Comparison of ENCODE assay signal across 8 cellular contexts in genomic region chr19:51887522-51888498, GRCh38. TPM values are rescaled to one million over a fixed set of nuclear protein-coding genes. Genes with fewer than 3 reads are reported as not detected.
DNase-seq lines count a peak whose midpoint lies in the region; ATAC-seq and TF ChIP-seq lines count a peak whose summit lies in the region.

ZNF577 (minus strand) TSS chr19:51887951; CDS start chr19:51880382, 7,569 bp downstream.

- no peaks in the 10 kb centered on the region for H3K4me1 ChIP-seq in right cardiac atrium (ENCODE audit: control insufficient read depth, insufficient read depth, low read length)
- H3K4me1 ChIP-seq in thoracic aorta (ENCODE audit: control insufficient read depth in 1 of 2, low read depth in 2 of 2), result peaks cover 0 to 7% of the 10 kb centered on the region in 2 donors

- H3K27me3 ChIP-seq in right cardiac atrium (ENCODE audit: control insufficient read depth, insufficient read depth), result no peaks in the 10 kb centered on the region
- no peaks in the 10 kb centered on the region for H3K27me3 ChIP-seq in thoracic aorta (replicated peaks; ENCODE audit: insufficient read depth)

- H3K27ac ChIP-seq in right cardiac atrium (ENCODE audit: low read length) (peak within 1 kb of the TSS; percentile 79), thoracic aorta (peak within 1 kb of the TSS; percentile 58 to 73)

- TF ChIP-seq CTCF in GM20000 (IDR thresholded peaks at IDR 0.05; ENCODE audit: extremely low read depth, missing control alignments) (no peak), thoracic aorta (IDR thresholded peaks at IDR 0.05) (no peak)

- H3K4me3 ChIP-seq in right cardiac atrium (ENCODE audit: low read length), result peak within 1 kb of the TSS; percentile 56
- peak within 1 kb of the TSS; percentile 89 for H3K4me3 ChIP-seq in thoracic aorta

- H3K36me3 ChIP-seq in thoracic aorta, result peaks cover 27% of the 10 kb centered on the region

- H3K9me3 ChIP-seq in right cardiac atrium (ENCODE audit: control insufficient read depth, low read length) (peaks cover 13% of the 10 kb centered on the region), thoracic aorta (peaks cover 39% of the 10 kb centered on the region)

- ATAC-seq in right cardiac atrium (peak; percentile 99), thoracic aorta (ENCODE audit: insufficient number of reproducible peaks, low FRiP score, low read depth) (peak; percentile 82)

- DNase-seq in GM20000 (ENCODE audit: low spot score), result peak; percentile 62
- peak; percentile 63 for DNase-seq in T-helper 9 cell
- DNase-seq in astrocyte of the hippocampus (ENCODE audit: low read depth, low spot score), result peak; percentile 97
- peak; percentile 92 to 97 (median 96) for DNase-seq in right cardiac atrium
- DNase-seq in pons (ENCODE audit: low spot score), result peak; percentile 70
- peak; percentile 63 for DNase-seq in thoracic aorta (ENCODE audit: low spot score)
- no peak for DNase-seq in NOMO-1 treated with dmso at 0.1 percent for 144 hours (lab: John Stamatoyannopoulos, UW; ENCODE audit: unreplicated experiment)
- no peak for DNase-seq in NCI-H1694 (lab: John Stamatoyannopoulos, UW)

- 4% methylated on average over 56 of the region's 56 CpGs for WGBS in right cardiac atrium

- intact Hi-C loops in right cardiac atrium (cut with DNase I), result no loop called here

RNA-seq across cellular contexts. Expression of gene ZNF577, which starts in this region (rescaled TPM):
- total RNA-seq in right cardiac atrium, result 10 to 100 TPM in 3 of 4 donors, 1 to 10 TPM in 1; 8.4 to 14.2 (median 10.5) TPM
- 9.3 TPM for polyA plus RNA-seq in right cardiac atrium
- total RNA-seq in thoracic aorta, result 10 to 100 TPM; 14.5 to 30.4 TPM

Comparison
In these comparisons a context has a peak if more than half of its experiments do, and no peak if none do; other contexts are left out.
1. DNase-seq: peak in GM20000 (single experiment), T-helper 9 cell (single experiment), astrocyte of the hippocampus (single experiment), right cardiac atrium (3 of 3), pons (single experiment) and thoracic aorta (single experiment); none in NOMO-1 treated with dmso at 0.1 percent for 144 hours (single experiment) and NCI-H1694 (single experiment).